ENCODE assay signal across 8 cellular contexts in genomic region chr12:103840881-103841689, GRCh38. TPM values are rescaled to one million over a fixed set of nuclear protein-coding genes. Genes with fewer than 3 reads are reported as not detected.
DNase-seq lines count a peak whose midpoint lies in the region; ATAC-seq and TF ChIP-seq lines count a peak whose summit lies in the region.

Gene NT5DC3 (minus strand): TSS chr12:103841234. CDS start chr12:103841156, 78 bp downstream.

- H3K36me3 Mint-ChIP-seq in naive thymus-derived CD8-positive, alpha-beta T cell, result peaks cover 0 to 3% (median 0%) of the 10 kb centered on the region in 3 donors
- peaks cover 7 to 15% of the 10 kb centered on the region in 2 donors for H3K36me3 Mint-ChIP-seq in stimulated activated naive B cell treated with anti-CD40 and anti-IgM and Interleukin-4, amounts not matched to agents 10 μg/mL and 1 μg/mL and 100 μg/mL, for 72 hours

- H3K9me3 ChIP-seq in HUES64 (ENCODE audit: insufficient read depth, low read depth, low read length), result no peaks in the 10 kb centered on the region

- ATAC-seq in GM21515 (IDR thresholded peaks at IDR 0.05; ENCODE audit: unreplicated experiment), result peak; percentile 82
- peak; percentile 88 to 90 for ATAC-seq in naive thymus-derived CD8-positive, alpha-beta T cell
- peak; percentile 90 to 92 for ATAC-seq in stimulated activated naive B cell treated with anti-CD40 and anti-IgM and Interleukin-4, amounts not matched to agents 10 μg/mL and 1 μg/mL and 100 μg/mL, for 72 hours (replicated peaks)

- peaks cover 12% of the 10 kb centered on the region for H3K27me3 ChIP-seq in HUES64 (ENCODE audit: insufficient read depth, low read length)

- H3K9me3 Mint-ChIP-seq in naive thymus-derived CD8-positive, alpha-beta T cell, result no peaks in the 10 kb centered on the region
- H3K9me3 Mint-ChIP-seq in stimulated activated naive B cell treated with anti-CD40 and anti-IgM and Interleukin-4, amounts not matched to agents 10 μg/mL and 1 μg/mL and 100 μg/mL, for 72 hours, result no peaks in the 10 kb centered on the region

- H3K4me3 Mint-ChIP-seq in naive thymus-derived CD8-positive, alpha-beta T cell, result peak within 1 kb of the TSS; percentile 83 to 93 (median 86)
- H3K4me3 Mint-ChIP-seq in stimulated activated naive B cell treated with anti-CD40 and anti-IgM and Interleukin-4, amounts not matched to agents 10 μg/mL and 1 μg/mL and 100 μg/mL, for 72 hours, result peak within 1 kb of the TSS; percentile 86 to 95

- DNase-seq in DMS114 treated with DMSO at 0.1 percent for 48 hours (lab: John Stamatoyannopoulos, UW; ENCODE audit: unreplicated experiment) (peak; percentile 40), activated T-helper 1 cell treated with Interleukin-2 at 50 U/mL for 16 hours (ENCODE audit: low read depth) (peak; percentile 78), fibroblast of gingiva (ENCODE audit: low read depth) (peak; percentile 82)
- DNase-seq in naive thymus-derived CD8-positive, alpha-beta T cell, result peak; percentile 72 to 90 (median 84)
- DNase-seq in stimulated activated naive B cell treated with anti-CD40 and anti-IgM and Interleukin-4, amounts not matched to agents 10 μg/mL and 1 μg/mL and 100 μg/mL, for 72 hours, result peak; percentile 80

- H3K36me3 ChIP-seq in HUES64 (ENCODE audit: insufficient read depth, low read length), result no peaks in the 10 kb centered on the region

- POLR2A ChIA-PET in naive thymus-derived CD8-positive, alpha-beta T cell (lab: Charles Lee), result interaction anchor here (0.6 to 2.0 kb wide), 4 partner anchors 88 to 400 kb away, joined by 3 to 11 read pairs (median 6); partner anchors contain the start of genes HSP90B1, NFYB and TDG

- H3K27ac Mint-ChIP-seq in naive thymus-derived CD8-positive, alpha-beta T cell, result peak within 1 kb of the TSS; percentile 68 to 92 (median 81)
- H3K27ac Mint-ChIP-seq in stimulated activated naive B cell treated with anti-CD40 and anti-IgM and Interleukin-4, amounts not matched to agents 10 μg/mL and 1 μg/mL and 100 μg/mL, for 72 hours, result peak within 1 kb of the TSS; percentile 95

- 0 out of 2 replicates have a peak, but pooled peaks cover 5% of the 10 kb centered on the region for H3K4me1 ChIP-seq in HUES64 (ENCODE audit: insufficient read depth, low read length)

- under 1% methylated on average over 86 of the region's 86 CpGs for WGBS in HUES64

- no peak within 1 kb of the TSS for H3K27ac ChIP-seq in HUES64 (ENCODE audit: low read depth, low read length)

- H3K4me1 Mint-ChIP-seq in naive thymus-derived CD8-positive, alpha-beta T cell, result peaks cover 3 to 19% (median 14%) of the 10 kb centered on the region in 4 donors
- peaks cover 21 to 31% of the 10 kb centered on the region in 2 donors for H3K4me1 Mint-ChIP-seq in stimulated activated naive B cell treated with anti-CD40 and anti-IgM and Interleukin-4, amounts not matched to agents 10 μg/mL and 1 μg/mL and 100 μg/mL, for 72 hours

- H3K27me3 Mint-ChIP-seq in naive thymus-derived CD8-positive, alpha-beta T cell, result peaks cover 0 to 1% (median 0%) of the 10 kb centered on the region in 5 donors
- H3K27me3 Mint-ChIP-seq in stimulated activated naive B cell treated with anti-CD40 and anti-IgM and Interleukin-4, amounts not matched to agents 10 μg/mL and 1 μg/mL and 100 μg/mL, for 72 hours, result no peaks in the 10 kb centered on the region

- peak within 1 kb of the TSS; percentile 90 for H3K4me3 ChIP-seq in HUES64 (ENCODE audit: low read length)

- H3K9ac ChIP-seq in HUES64 (ENCODE audit: low read depth, low read length), result peak within 1 kb of the TSS; percentile 84

TF ChIP-seq in PFSK-1, 5 proteins besides CTCF, POLR2A, EP300 and RAD21:
- TF ChIP-seq TAF1 (IDR thresholded peaks at IDR 0.05; ENCODE audit: borderline replicate concordance, insufficient read depth, low read length) (peak; percentile 75; the same call in 1 of the 2 replicates), POLR2AphosphoS5 (IDR thresholded peaks at IDR 0.05; ENCODE audit: low read depth, low read length) (peak; percentile 71), SIN3A (IDR thresholded peaks at IDR 0.05; ENCODE audit: borderline replicate concordance, insufficient read depth, low read length) (peak; percentile 93; the same call in 1 of the 2 replicates), FOXP2 (optimal IDR thresholded peaks at IDR 0.05; ENCODE audit: borderline replicate concordance, extremely low read depth, extremely low read length, insufficient read depth) (peak; percentile 70), REST (IDR thresholded peaks at IDR 0.05; ENCODE audit: insufficient read depth in 1 of 2, low read depth in 2 of 2, low read length in 2 of 2) (0 out of 4 replicates have a peak, but pooled peaks of 1 of the 2 experiments have one; percentile 1)

RNA-seq across cellular contexts. Expression of gene NT5DC3, which starts in this region (rescaled TPM):
- 3.9 TPM for polyA plus RNA-seq in HUES64 (2013, experiment 1 of 2)
- 3.4 TPM for polyA plus RNA-seq in HUES64 (2013, experiment 2 of 2)
- polyA plus RNA-seq in PFSK-1 (2012; ENCODE audit: insufficient read length, low read depth), result 2.2 TPM
- 1 to 10 TPM; 5.7 to 6.0 TPM for total RNA-seq in naive thymus-derived CD8-positive, alpha-beta T cell
- polyA plus RNA-seq in naive thymus-derived CD8-positive, alpha-beta T cell, result under 1 TPM; 0.33 to 0.89 (median 0.89) TPM
